1 cellular context compared by ENCODE assay signal in genomic region chrX:71532753-71533425, GRCh38.
TF ChIP-seq lines count a peak whose summit lies in the region.

OGT (plus strand) TSS chrX:71533104; CDS start chrX:71533300, 196 bp downstream.

TF ChIP-seq in HEK293, 187 proteins besides CTCF, POLR2A, EP300 and RAD21 (continued from another document):
- TF ChIP-seq HOXD13 (CRISPR knock-in tag; IDR thresholded peaks at IDR 0.05; ENCODE audit: borderline replicate concordance), result peak; percentile 71; the same call in 1 of the 2 replicates
- TF ChIP-seq ZNF548 (tag by site-specific recombination; IDR thresholded peaks at IDR 0.05), result 0 out of 2 replicates have a peak, but pooled peaks have one; percentile 11
- peak; percentile 83 for TF ChIP-seq ZEB2 (tag by site-specific recombination; IDR thresholded peaks at IDR 0.05)
- peak; percentile 46; the same call in 1 of the 2 replicates for TF ChIP-seq ZNF843 (tag by site-specific recombination; IDR thresholded peaks at IDR 0.05)
- no peak for TF ChIP-seq ZNF621 (tag by site-specific recombination; IDR thresholded peaks at IDR 0.05)
- TF ChIP-seq ZNF394 (tag by site-specific recombination; IDR thresholded peaks at IDR 0.05; ENCODE audit: borderline replicate concordance), result peak; percentile 66; the same call in 1 of the 2 replicates
- TF ChIP-seq YY2 (tag by site-specific recombination; IDR thresholded peaks at IDR 0.05), result peak; percentile 86
- TF ChIP-seq ZNF830 (tag by site-specific recombination; IDR thresholded peaks at IDR 0.05; ENCODE audit: low read depth), result no peak
- TF ChIP-seq ZNF629 (tag by site-specific recombination; IDR thresholded peaks at IDR 0.05), result peak; percentile 87
- no peak for TF ChIP-seq MEIS1 (CRISPR knock-in tag; IDR thresholded peaks at IDR 0.05; ENCODE audit: borderline replicate concordance)
- peak; percentile 58; the same call in 1 of the 2 replicates for TF ChIP-seq FEZF1 (tag by site-specific recombination; IDR thresholded peaks at IDR 0.05)
- 0 out of 2 replicates have a peak, but pooled peaks have one; percentile 12 for TF ChIP-seq ZNF121 (tag by site-specific recombination; IDR thresholded peaks at IDR 0.05)
- no peak for TF ChIP-seq ZNF221 (tag by site-specific recombination; IDR thresholded peaks at IDR 0.05; ENCODE audit: borderline replicate concordance)
- no peak for TF ChIP-seq ZNF155 (tag by site-specific recombination; IDR thresholded peaks at IDR 0.05)
- peak; percentile 70; the same call in 1 of the 2 replicates for TF ChIP-seq PBX3 (CRISPR knock-in tag; IDR thresholded peaks at IDR 0.05)
- TF ChIP-seq ZBTB49 (tag by site-specific recombination; IDR thresholded peaks at IDR 0.05; ENCODE audit: low read depth), result no peak
- peak; percentile 82; the same call in 1 of the 2 replicates for TF ChIP-seq BCL11B (tag by site-specific recombination; IDR thresholded peaks at IDR 0.05; ENCODE audit: low read depth)
- peak; percentile 66; the same call in 1 of the 2 replicates for TF ChIP-seq ZBTB21 (tag by site-specific recombination; IDR thresholded peaks at IDR 0.05)
- TF ChIP-seq ZFP37 (tag by site-specific recombination; IDR thresholded peaks at IDR 0.05), result peak; percentile 95
- TF ChIP-seq ZNF449 (tag by site-specific recombination; IDR thresholded peaks at IDR 0.05), result peak; percentile 70; the same call in 1 of the 2 replicates
- 0 out of 2 replicates have a peak, but pooled peaks have one; percentile 28 for TF ChIP-seq ZBTB10 (tag by site-specific recombination; IDR thresholded peaks at IDR 0.05)
- peak; percentile 92 for TF ChIP-seq HIC1 (tag by site-specific recombination; IDR thresholded peaks at IDR 0.05)
- peak; percentile 33; the same call in 1 of the 2 replicates for TF ChIP-seq ZNF518A (tag by site-specific recombination; conservative IDR thresholded peaks at IDR 0.05; ENCODE audit: low read depth)
- peak; percentile 96 for TF ChIP-seq ZSCAN30 (tag by site-specific recombination; IDR thresholded peaks at IDR 0.05)
- TF ChIP-seq ZBTB44 (tag by site-specific recombination; IDR thresholded peaks at IDR 0.05), result peak; percentile 87; the same call in 1 of the 2 replicates
- no peak for TF ChIP-seq MZF1 (tag by site-specific recombination; IDR thresholded peaks at IDR 0.05; ENCODE audit: borderline replicate concordance)
- TF ChIP-seq ZNF623 (tag by site-specific recombination; IDR thresholded peaks at IDR 0.05), result peak; percentile 33; the same call in 1 of the 2 replicates
- peak; percentile 90 for TF ChIP-seq ZSCAN23 (tag by site-specific recombination; IDR thresholded peaks at IDR 0.05)
- no peak for TF ChIP-seq AEBP2 (tag by site-specific recombination; IDR thresholded peaks at IDR 0.05; ENCODE audit: borderline replicate concordance)
- TF ChIP-seq ZNF239 (tag by site-specific recombination; IDR thresholded peaks at IDR 0.05), result no peak
- peak; percentile 50; the same call in 1 of the 2 replicates for TF ChIP-seq KLF1 (tag by site-specific recombination; IDR thresholded peaks at IDR 0.05)
- no peak for TF ChIP-seq ZNF157 (tag by site-specific recombination; IDR thresholded peaks at IDR 0.05)
- TF ChIP-seq ZNF274 (IDR thresholded peaks at IDR 0.05; ENCODE audit: low read length), result no peak
- TF ChIP-seq ZNF274 (tag by site-specific recombination; IDR thresholded peaks at IDR 0.05; ENCODE audit: borderline replicate concordance), result no peak
- TF ChIP-seq GLI2 (tag by site-specific recombination; IDR thresholded peaks at IDR 0.05; ENCODE audit: borderline replicate concordance, low read depth), result no peak; the same call in 1 of the 2 replicates
- 0 out of 2 replicates have a peak, but pooled peaks have one; percentile 82 for TF ChIP-seq GFI1B (tag by site-specific recombination; IDR thresholded peaks at IDR 0.05)
- 0 out of 2 replicates have a peak, but pooled peaks have one; percentile 6 for TF ChIP-seq ZBTB1 (tag by site-specific recombination; IDR thresholded peaks at IDR 0.05)
